8 cellular contexts compared by ENCODE assay signal in the genomic region with DNA sequence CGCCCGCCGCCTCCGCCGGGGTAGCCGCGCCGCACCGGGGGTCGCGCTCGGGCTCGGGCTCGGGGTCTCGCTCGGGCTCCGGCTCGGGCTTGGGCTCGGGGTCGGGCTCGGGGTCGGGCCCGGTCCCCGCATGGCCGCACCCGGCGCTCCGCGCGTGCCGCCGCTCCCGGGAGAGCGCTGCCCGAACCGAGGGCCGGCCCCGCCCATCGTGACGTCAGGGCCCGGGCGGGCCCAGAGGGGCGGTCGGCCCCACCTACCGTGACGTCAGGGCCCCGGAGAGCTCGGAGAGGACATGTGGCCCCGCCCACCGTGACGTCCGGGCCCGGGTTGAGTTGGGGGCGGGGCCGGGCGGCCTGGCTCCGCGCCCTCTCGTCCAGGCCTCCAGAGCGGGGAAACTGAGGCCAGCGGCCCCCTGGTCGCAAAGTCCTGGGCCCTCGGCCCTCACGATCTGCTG. TPM values are rescaled to one million over a fixed set of nuclear protein-coding genes. Genes with fewer than 3 reads are reported as not detected.
A peak's percentile ranks its signal among the peaks of the same experiment; 100 is the strongest.
DNase-seq lines count a peak whose midpoint lies in the region; ATAC-seq and TF ChIP-seq lines count a peak whose summit lies in the region.

A gene with protein sequence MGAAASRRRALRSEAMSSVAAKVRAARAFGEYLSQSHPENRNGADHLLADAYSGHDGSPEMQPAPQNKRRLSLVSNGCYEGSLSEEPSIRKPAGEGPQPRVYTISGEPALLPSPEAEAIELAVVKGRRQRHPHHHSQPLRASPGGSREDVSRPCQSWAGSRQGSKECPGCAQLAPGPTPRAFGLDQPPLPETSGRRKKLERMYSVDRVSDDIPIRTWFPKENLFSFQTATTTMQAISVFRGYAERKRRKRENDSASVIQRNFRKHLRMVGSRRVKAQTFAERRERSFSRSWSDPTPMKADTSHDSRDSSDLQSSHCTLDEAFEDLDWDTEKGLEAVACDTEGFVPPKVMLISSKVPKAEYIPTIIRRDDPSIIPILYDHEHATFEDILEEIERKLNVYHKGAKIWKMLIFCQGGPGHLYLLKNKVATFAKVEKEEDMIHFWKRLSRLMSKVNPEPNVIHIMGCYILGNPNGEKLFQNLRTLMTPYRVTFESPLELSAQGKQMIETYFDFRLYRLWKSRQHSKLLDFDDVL (minus strand): TSS at position 188 of the 454 bp plus-strand sequence. CDS start 232 bp downstream, outside the sequence.

- ATAC-seq in GM21529 (IDR thresholded peaks at IDR 0.05; ENCODE audit: unreplicated experiment) = peak; percentile 61
- ATAC-seq in naive B cell (ENCODE audit: low read depth in 2 of 2) = peak; percentile 45 to 57

- H3K27ac Mint-ChIP-seq in activated T-helper 1 cell treated with anti-CD3 and anti-CD28 coated beads, Interleukin-12 subunit alpha, Interleukin-12 subunit beta, Interleukin-2, Interleukin-4 antibody, amounts not matched to agents 30 ng/mL and 10 ng/mL and 1 ng/mL, durations not matched to agents 14 hours and 24 hours and 36 hours = peak within 1 kb of the TSS; percentile 65
- peak within 1 kb of the TSS; percentile 61 to 92 (median 88) for H3K27ac Mint-ChIP-seq in naive B cell

- intact Hi-C loops in activated T-helper 1 cell treated with anti-CD3 and anti-CD28 coated beads, Interleukin-12 subunit alpha, Interleukin-12 subunit beta, Interleukin-2, Interleukin-4 antibody, amounts not matched to agents 30 ng/mL and 10 ng/mL and 1 ng/mL, durations not matched to agents 14 hours and 24 hours and 36 hours (cut with micrococcal nuclease) = loop anchor here (1.0 to 10.0 kb wide), 6 partner anchors 36 to 654 kb away; partner anchors contain the start of genes ARRDC1, EXD3, MRPL41 and NOXA1

- H3K27me3 Mint-ChIP-seq in activated T-helper 1 cell treated with anti-CD3 and anti-CD28 coated beads, Interleukin-12 subunit alpha, Interleukin-12 subunit beta, Interleukin-2, Interleukin-4 antibody, amounts not matched to agents 30 ng/mL and 10 ng/mL and 1 ng/mL, durations not matched to agents 14 hours and 24 hours and 36 hours (ENCODE audit: insufficient read depth) = no peaks in the 10 kb centered on the region
- no peaks in the 10 kb centered on the region for H3K27me3 Mint-ChIP-seq in naive B cell

- peak; percentile 33 for DNase-seq in DMS 273 treated with DMSO at 0.1 percent for 48 hours (lab: John Stamatoyannopoulos, UW)
- peak; percentile 83 for DNase-seq in RPMI7951 (ENCODE audit: low read depth)
- peak; percentile 95 for DNase-seq in activated T-helper 1 cell treated with anti-CD3 and anti-CD28 coated beads, Interleukin-12 subunit alpha, Interleukin-12 subunit beta, Interleukin-2, Interleukin-4 antibody, amounts not matched to agents 30 ng/mL and 10 ng/mL and 1 ng/mL, durations not matched to agents 14 hours and 24 hours and 36 hours (ENCODE audit: low spot score)
- DNase-seq in fibroblast of gingiva (ENCODE audit: low read depth) = peak; percentile 87
- DNase-seq in naive B cell = peak; percentile 96
- peak; percentile 79 to 86 for DNase-seq in stimulated activated CD8-positive, alpha-beta memory T cell treated with anti-CD3 and anti-CD28 coated beads, Interleukin-7, amount 100 ng/mL, for 48 hours (ENCODE audit: extremely low read depth in 1 of 2, low read depth in 1 of 2)

- TF ChIP-seq EP300 in Ishikawa (IDR thresholded peaks at IDR 0.05; ENCODE audit: borderline replicate concordance) = no peak

- H3K4me1 Mint-ChIP-seq in activated T-helper 1 cell treated with anti-CD3 and anti-CD28 coated beads, Interleukin-12 subunit alpha, Interleukin-12 subunit beta, Interleukin-2, Interleukin-4 antibody, amounts not matched to agents 30 ng/mL and 10 ng/mL and 1 ng/mL, durations not matched to agents 14 hours and 24 hours and 36 hours (ENCODE audit: low read depth) = peaks cover 10% of the 10 kb centered on the region
- peaks cover 12 to 22% (median 19%) of the 10 kb centered on the region in 3 donors for H3K4me1 Mint-ChIP-seq in naive B cell

- no peak for TF ChIP-seq RAD21 in Ishikawa (IDR thresholded peaks at IDR 0.05; ENCODE audit: low read depth)

- peak within 1 kb of the TSS; percentile 7 for H3K4me3 Mint-ChIP-seq in activated T-helper 1 cell treated with anti-CD3 and anti-CD28 coated beads, Interleukin-12 subunit alpha, Interleukin-12 subunit beta, Interleukin-2, Interleukin-4 antibody, amounts not matched to agents 30 ng/mL and 10 ng/mL and 1 ng/mL, durations not matched to agents 14 hours and 24 hours and 36 hours
- H3K4me3 Mint-ChIP-seq in naive B cell = peak within 1 kb of the TSS; percentile 44 to 84 (median 64)

- no peaks in the 10 kb centered on the region for H3K9me3 Mint-ChIP-seq in activated T-helper 1 cell treated with anti-CD3 and anti-CD28 coated beads, Interleukin-12 subunit alpha, Interleukin-12 subunit beta, Interleukin-2, Interleukin-4 antibody, amounts not matched to agents 30 ng/mL and 10 ng/mL and 1 ng/mL, durations not matched to agents 14 hours and 24 hours and 36 hours
- H3K9me3 Mint-ChIP-seq in naive B cell = no peaks in the 10 kb centered on the region

- H3K36me3 Mint-ChIP-seq in activated T-helper 1 cell treated with anti-CD3 and anti-CD28 coated beads, Interleukin-12 subunit alpha, Interleukin-12 subunit beta, Interleukin-2, Interleukin-4 antibody, amounts not matched to agents 30 ng/mL and 10 ng/mL and 1 ng/mL, durations not matched to agents 14 hours and 24 hours and 36 hours (ENCODE audit: low read depth) = peaks cover 3% of the 10 kb centered on the region
- no peaks in the 10 kb centered on the region for H3K36me3 Mint-ChIP-seq in naive B cell

TF ChIP-seq in Ishikawa, 13 proteins besides CTCF, POLR2A, EP300 and RAD21:
- TF ChIP-seq TCF12 (IDR thresholded peaks at IDR 0.05; ENCODE audit: low read depth) = no peak
- TF ChIP-seq TAF1 (IDR thresholded peaks at IDR 0.05; ENCODE audit: low read depth) = peak; percentile 23; the same call in 1 of the 2 replicates
- TF ChIP-seq USF1 (IDR thresholded peaks at IDR 0.05) = peak; percentile 51
- no peak for TF ChIP-seq CEBPB (IDR thresholded peaks at IDR 0.05)
- TF ChIP-seq FOXM1 (IDR thresholded peaks at IDR 0.05; ENCODE audit: borderline replicate concordance, low read depth) = no peak
- no peak for TF ChIP-seq TEAD4 (IDR thresholded peaks at IDR 0.05)
- TF ChIP-seq YY1 (IDR thresholded peaks at IDR 0.05; ENCODE audit: low read depth) = no peak
- TF ChIP-seq ZBTB7A (IDR thresholded peaks at IDR 0.05; ENCODE audit: low read depth) = no peak
- peak; percentile 63; the same call in 1 of the 2 replicates for TF ChIP-seq CREB1 (IDR thresholded peaks at IDR 0.05; ENCODE audit: low read depth)
- TF ChIP-seq, protein P1, sequence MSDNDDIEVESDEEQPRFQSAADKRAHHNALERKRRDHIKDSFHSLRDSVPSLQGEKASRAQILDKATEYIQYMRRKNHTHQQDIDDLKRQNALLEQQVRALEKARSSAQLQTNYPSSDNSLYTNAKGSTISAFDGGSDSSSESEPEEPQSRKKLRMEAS (IDR thresholded peaks at IDR 0.05) = peak; percentile 38; the same call in 1 of the 2 replicates
- peak; percentile 37; the same call in 1 of the 2 replicates for TF ChIP-seq NFIC (IDR thresholded peaks at IDR 0.05)
- TF ChIP-seq, protein P2, sequence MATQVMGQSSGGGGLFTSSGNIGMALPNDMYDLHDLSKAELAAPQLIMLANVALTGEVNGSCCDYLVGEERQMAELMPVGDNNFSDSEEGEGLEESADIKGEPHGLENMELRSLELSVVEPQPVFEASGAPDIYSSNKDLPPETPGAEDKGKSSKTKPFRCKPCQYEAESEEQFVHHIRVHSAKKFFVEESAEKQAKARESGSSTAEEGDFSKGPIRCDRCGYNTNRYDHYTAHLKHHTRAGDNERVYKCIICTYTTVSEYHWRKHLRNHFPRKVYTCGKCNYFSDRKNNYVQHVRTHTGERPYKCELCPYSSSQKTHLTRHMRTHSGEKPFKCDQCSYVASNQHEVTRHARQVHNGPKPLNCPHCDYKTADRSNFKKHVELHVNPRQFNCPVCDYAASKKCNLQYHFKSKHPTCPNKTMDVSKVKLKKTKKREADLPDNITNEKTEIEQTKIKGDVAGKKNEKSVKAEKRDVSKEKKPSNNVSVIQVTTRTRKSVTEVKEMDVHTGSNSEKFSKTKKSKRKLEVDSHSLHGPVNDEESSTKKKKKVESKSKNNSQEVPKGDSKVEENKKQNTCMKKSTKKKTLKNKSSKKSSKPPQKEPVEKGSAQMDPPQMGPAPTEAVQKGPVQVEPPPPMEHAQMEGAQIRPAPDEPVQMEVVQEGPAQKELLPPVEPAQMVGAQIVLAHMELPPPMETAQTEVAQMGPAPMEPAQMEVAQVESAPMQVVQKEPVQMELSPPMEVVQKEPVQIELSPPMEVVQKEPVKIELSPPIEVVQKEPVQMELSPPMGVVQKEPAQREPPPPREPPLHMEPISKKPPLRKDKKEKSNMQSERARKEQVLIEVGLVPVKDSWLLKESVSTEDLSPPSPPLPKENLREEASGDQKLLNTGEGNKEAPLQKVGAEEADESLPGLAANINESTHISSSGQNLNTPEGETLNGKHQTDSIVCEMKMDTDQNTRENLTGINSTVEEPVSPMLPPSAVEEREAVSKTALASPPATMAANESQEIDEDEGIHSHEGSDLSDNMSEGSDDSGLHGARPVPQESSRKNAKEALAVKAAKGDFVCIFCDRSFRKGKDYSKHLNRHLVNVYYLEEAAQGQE (IDR thresholded peaks at IDR 0.05; ENCODE audit: low read depth) = no peak
- TF ChIP-seq EGR1 (IDR thresholded peaks at IDR 0.05) = no peak

RNA-seq across cellular contexts. Expression of the gene that starts here (rescaled TPM):
- total RNA-seq in RPMI7951 (2014; rRNA removed; shearing (Covaris generic)) = 11.9 and 12.7 TPM in 2 replicates
- total RNA-seq in activated T-helper 1 cell treated with anti-CD3 and anti-CD28 coated beads, Interleukin-12 subunit alpha, Interleukin-12 subunit beta, Interleukin-2, Interleukin-4 antibody, amounts not matched to agents 30 ng/mL and 10 ng/mL and 1 ng/mL, durations not matched to agents 14 hours and 24 hours and 36 hours = 57.2 and 58.9 TPM in 2 replicates
- polyA plus RNA-seq in naive B cell (ENCODE audit: low read depth in 6 of 6) = 1 to 10 TPM in 5 of 6 donors, not detected in 1; 2.7 to 7.6 (median 3.7) TPM

Comparison
In these comparisons a context has a peak if more than half of its experiments do, and no peak if none do; other contexts are left out.
1. Peak in every context shown above with its lines: DNase-seq and ATAC-seq.
2. DNase-seq: peak in every context shown above with its lines; median percentile 96 in naive B cell; 95 in activated T-helper 1 cell treated with anti-CD3 and anti-CD28 coated beads, Interleukin-12 subunit alpha, Interleukin-12 subunit beta, Interleukin-2, Interleukin-4 antibody, amounts not matched to agents 30 ng/mL and 10 ng/mL and 1 ng/mL, durations not matched to agents 14 hours and 24 hours and 36 hours; 87 in fibroblast of gingiva; 83 in RPMI7951; 82 in stimulated activated CD8-positive, alpha-beta memory T cell treated with anti-CD3 and anti-CD28 coated beads, Interleukin-7, amount 100 ng/mL, for 48 hours; 33 in DMS 273 treated with DMSO at 0.1 percent for 48 hours.